ENCODE assay signal across 25 cellular contexts in the genomic region with DNA sequence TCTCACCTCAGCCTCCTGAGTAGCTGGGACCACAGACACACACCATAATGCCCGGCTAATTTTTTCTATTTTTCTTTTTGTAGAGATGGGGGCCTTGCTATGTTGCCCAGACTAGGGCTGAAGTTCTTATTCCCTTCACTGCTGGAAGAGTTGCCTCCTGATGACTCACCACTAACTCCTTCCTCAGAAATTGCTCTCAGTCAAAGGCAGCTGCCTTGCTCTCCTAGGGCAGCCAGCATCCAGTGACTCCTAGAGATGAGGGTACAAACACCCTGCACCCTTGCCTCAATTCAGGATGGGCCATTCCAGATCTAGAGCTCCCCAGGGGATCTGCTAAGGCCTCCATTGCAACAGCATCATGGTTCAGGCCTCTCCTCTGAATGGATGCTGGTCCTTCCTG. TPM values are rescaled to one million over a fixed set of nuclear protein-coding genes. Genes with fewer than 3 reads are reported as not detected.
DNase-seq lines count a peak whose midpoint lies in the region; ATAC-seq, FAIRE-seq and TF ChIP-seq lines count a peak whose summit lies in the region.
"Had no signal": no experiment of that assay in that cellular context is flagged by ENCODE, and none has a peak within 500 bp of the region (broad histone marks: within the 10 kb centered on the region; RNA-seq: fewer than 3 reads in every experiment).

No MANE protein-coding gene starts in this region.

- no peak overlapping the region for H3K4ac ChIP-seq in trophoblast cell (ENCODE audit: low read depth, low read length)

- H4K91ac ChIP-seq in trophoblast cell (ENCODE audit: low read depth, low read length): no peak overlapping the region

- peaks cover 0 to 2% (median 0%) of the 10 kb centered on the region in 11 donors for H3K9me3 Mint-ChIP-seq in naive thymus-derived CD4-positive, alpha-beta T cell
- H3K9me3 Mint-ChIP-seq: nephron progenitor cell; stimulated activated naive CD8-positive, alpha-beta T cell treated with anti-CD3 and anti-CD28 coated beads, Interleukin-15, amount 100 ng/mL, for 72 hours had no signal

- H2BK120ac ChIP-seq in trophoblast cell (ENCODE audit: insufficient read depth, low read length, poor library complexity): no peak overlapping the region

- no peak overlapping the region for H4K12ac ChIP-seq in trophoblast cell (ENCODE audit: low read depth, low read length)

- TF ChIP-seq CTCF in SK-N-SH (IDR thresholded peaks at IDR 0.05) (no peak), fibroblast of lung (conservative IDR thresholded peaks at IDR 0.05 in 1 of 2, IDR thresholded peaks at IDR 0.05 in 1 of 2; ENCODE audit: low read depth in 1 of 2, low read length in 2 of 2) (no peak)

- H3K79me1 ChIP-seq in trophoblast cell (ENCODE audit: low read length): no peaks in the 10 kb centered on the region

- H3K9ac ChIP-seq in GM23248: no peak overlapping the region
- H3K9ac ChIP-seq in SK-N-SH: no peak overlapping the region
- no peak overlapping the region for H3K9ac ChIP-seq in fibroblast of lung (ENCODE audit: insufficient read depth, low read length)
- H3K9ac ChIP-seq in trophoblast cell (ENCODE audit: low read length): no peak overlapping the region

- CTCF ChIA-PET in SK-N-SH (lab: Yijun Ruan, JAX): no interaction called here
- CTCF ChIA-PET in naive thymus-derived CD4-positive, alpha-beta T cell (lab: Charles Lee): interaction anchor here (1.4 kb wide), 1 partner anchor 125 kb away, joined by 4 read pairs; no protein-coding TSS in a partner anchor

- H3K9me3 ChIP-seq in GM23248 (ENCODE audit: low read depth): no peaks in the 10 kb centered on the region
- no peaks in the 10 kb centered on the region for H3K9me3 ChIP-seq in SK-N-SH
- H3K9me3 ChIP-seq in fibroblast of lung (ENCODE audit: control insufficient read depth, insufficient read depth, low read depth, low read length): no peaks in the 10 kb centered on the region
- no peaks in the 10 kb centered on the region for H3K9me3 ChIP-seq in trophoblast cell (ENCODE audit: insufficient read depth, low read depth, low read length)
- H3K9me3 ChIP-seq in naive thymus-derived CD4-positive, alpha-beta T cell (ENCODE audit: control insufficient read depth in 2 of 3, low read length in 3 of 3): no peaks in the 10 kb centered on the region
- H3K9me3 ChIP-seq: prostate gland had no signal

- 0 out of 2 replicates have a peak, but pooled peaks cover 14% of the 10 kb centered on the region for H3K4me1 ChIP-seq in GM23248 (ENCODE audit: insufficient read depth)
- H3K4me1 ChIP-seq in SK-N-SH (ENCODE audit: control insufficient read depth in 1 of 2, insufficient read depth in 2 of 2, low read depth in 1 of 2, low read length in 1 of 2): no peaks in the 10 kb centered on the region
- H3K4me1 ChIP-seq in fibroblast of lung (ENCODE audit: control insufficient read depth, extremely low read depth, insufficient read depth, low read length): no peaks in the 10 kb centered on the region
- no peaks in the 10 kb centered on the region for H3K4me1 ChIP-seq in trophoblast cell (ENCODE audit: control insufficient read depth in 1 of 2, insufficient read depth in 2 of 2, low read length in 2 of 2)
- no peaks in the 10 kb centered on the region for H3K4me1 ChIP-seq in naive thymus-derived CD4-positive, alpha-beta T cell (ENCODE audit: control insufficient read depth in 2 of 2, insufficient read depth in 2 of 2, low read length in 2 of 2)
- H3K4me1 ChIP-seq: prostate gland had no signal

- H3K4me3 ChIP-seq in GM23248 (no peak overlapping the region), SK-N-SH (ENCODE audit: low read depth in 2 of 2, low read length in 1 of 2) (no peak overlapping the region), fibroblast of lung (replicated peaks in 1 of 4; ENCODE audit: control extremely low read depth in 1 of 4, insufficient read depth in 1 of 4, low read depth in 3 of 4, low read length in 4 of 4) (no peak overlapping the region), trophoblast cell (ENCODE audit: low read depth, low read length) (no peak overlapping the region)
- H3K4me3 ChIP-seq in naive thymus-derived CD4-positive, alpha-beta T cell (ENCODE audit: low read length): no peak overlapping the region
- H3K4me3 ChIP-seq: prostate gland, smooth muscle cell had no signal

- in situ Hi-C loops in GM23248 (cut with MboI): no loop called here

- H3K4me1 Mint-ChIP-seq in naive thymus-derived CD4-positive, alpha-beta T cell: no peaks in the 10 kb centered on the region
- H3K4me1 Mint-ChIP-seq: nephron progenitor cell; stimulated activated naive CD8-positive, alpha-beta T cell treated with anti-CD3 and anti-CD28 coated beads, Interleukin-15, amount 100 ng/mL, for 72 hours had no signal

- WGBS in GM23248 (ENCODE audit: low coverage in 1 of 2, low lambda C conversion rate in 2 of 2, missing lambda C conversion rate in 2 of 2), 2 experiments: 79 to 92% methylated on average over 1 of the region's 1 CpG
- WGBS in SK-N-SH (ENCODE audit: low lambda C conversion rate): 65% methylated on average over 1 of the region's 1 CpG
- no CpG with 5 or more reads among the region's 1 CpG for WGBS in trophoblast cell (ENCODE audit: extremely low coverage, insufficient coverage, insufficient read length)

- H3K4me2 ChIP-seq in GM23248 (ENCODE audit: unreplicated experiment) (no peak overlapping the region), SK-N-SH (no peak overlapping the region), fibroblast of lung (ENCODE audit: extremely low read depth, insufficient read depth, low read length) (no peak overlapping the region), trophoblast cell (ENCODE audit: low read length) (no peak overlapping the region)
- H3K4me2 ChIP-seq: smooth muscle cell had no signal

- no peak overlapping the region for H2BK5ac ChIP-seq in trophoblast cell (ENCODE audit: low read depth, low read length, poor library complexity)

- H3F3A ChIP-seq in GM23248 (ENCODE audit: insufficient read depth): peaks cover 12% of the 10 kb centered on the region; the same call in 1 of the 2 replicates
- no peaks in the 10 kb centered on the region for H3F3A ChIP-seq in SK-N-SH (replicated peaks; ENCODE audit: insufficient read depth)

- H3K79me2 ChIP-seq in GM23248 (ENCODE audit: insufficient read depth): no peaks in the 10 kb centered on the region
- no peaks in the 10 kb centered on the region for H3K79me2 ChIP-seq in SK-N-SH (ENCODE audit: insufficient read depth)
- no peaks in the 10 kb centered on the region for H3K79me2 ChIP-seq in fibroblast of lung (ENCODE audit: control insufficient read depth, insufficient read depth, low read length)
- no peaks in the 10 kb centered on the region for H3K79me2 ChIP-seq in trophoblast cell (ENCODE audit: control insufficient read depth, insufficient read depth, low read length, poor library complexity)

- no peak overlapping the region for H2BK12ac ChIP-seq in trophoblast cell (ENCODE audit: low read length)

- intact Hi-C loops in naive thymus-derived CD4-positive, alpha-beta T cell (cut with micrococcal nuclease): no loop called here
- intact Hi-C loops in posterior cingulate gyrus (cut with DNase I): no loop called here

- no peaks in the 10 kb centered on the region for H4K20me1 ChIP-seq in GM23248 (ENCODE audit: insufficient read depth)
- H4K20me1 ChIP-seq in SK-N-SH (ENCODE audit: insufficient read depth): no peaks in the 10 kb centered on the region
- H4K20me1 ChIP-seq in fibroblast of lung (ENCODE audit: control insufficient read depth, extremely low read depth, insufficient read depth, low read length): no peaks in the 10 kb centered on the region

- peaks cover 0 to 16% (median 2%) of the 10 kb centered on the region in 5 donors for H3K27me3 Mint-ChIP-seq in naive thymus-derived CD4-positive, alpha-beta T cell

- H3K14ac ChIP-seq in trophoblast cell (ENCODE audit: low read length): no peak overlapping the region

- H3K27ac Mint-ChIP-seq in naive thymus-derived CD4-positive, alpha-beta T cell: no peak overlapping the region
- H3K27ac Mint-ChIP-seq: activated CD8-positive, alpha-beta T cell treated with anti-CD3 and anti-CD28 coated beads, Interleukin-2, amount 10 ng/mL, durations not matched to agents 7 days and 5 days; nephron progenitor cell had no signal

- POLR2A ChIA-PET in SK-N-SH (lab: Yijun Ruan, JAX): no interaction called here
- POLR2A ChIA-PET in naive thymus-derived CD4-positive, alpha-beta T cell (lab: Charles Lee): no interaction called here

- no peak overlapping the region for H2AFZ ChIP-seq in GM23248
- no peak overlapping the region for H2AFZ ChIP-seq in SK-N-SH (ENCODE audit: low read depth)
- H2AFZ ChIP-seq in fibroblast of lung (ENCODE audit: low read length): no peak overlapping the region
- H2AFZ ChIP-seq in trophoblast cell (ENCODE audit: insufficient read depth, low read length, poor library complexity): no peak overlapping the region

- H3K36me3 ChIP-seq in GM23248 (ENCODE audit: low read depth) (no peaks in the 10 kb centered on the region), SK-N-SH (replicated peaks in 1 of 2; ENCODE audit: control insufficient read depth in 1 of 2, insufficient read depth in 2 of 2, low read length in 1 of 2) (no peaks in the 10 kb centered on the region), fibroblast of lung (ENCODE audit: control insufficient read depth, insufficient read depth, low read length) (no peaks in the 10 kb centered on the region), trophoblast cell (ENCODE audit: control insufficient read depth in 1 of 2, insufficient read depth in 2 of 2, low read length in 2 of 2) (no peaks in the 10 kb centered on the region)
- no peaks in the 10 kb centered on the region for H3K36me3 ChIP-seq in naive thymus-derived CD4-positive, alpha-beta T cell (ENCODE audit: control insufficient read depth in 2 of 3, insufficient read depth in 3 of 3, low read length in 3 of 3)
- H3K36me3 ChIP-seq: prostate gland had no signal

- no peak for TF ChIP-seq RAD21 in SK-N-SH (IDR thresholded peaks at IDR 0.05; ENCODE audit: low read length)

- H3K4me3 Mint-ChIP-seq in naive thymus-derived CD4-positive, alpha-beta T cell: no peak overlapping the region
- H3K4me3 Mint-ChIP-seq: activated CD8-positive, alpha-beta T cell treated with anti-CD3 and anti-CD28 coated beads, Interleukin-2, amount 10 ng/mL, durations not matched to agents 7 days and 5 days; nephron progenitor cell; stimulated activated naive CD8-positive, alpha-beta T cell treated with anti-CD3 and anti-CD28 coated beads, Interleukin-15, amount 100 ng/mL, for 72 hours had no signal

- DNase-seq in GM23248 (peak; percentile 70), SK-N-SH (no peak), fibroblast of lung (ENCODE audit: low read depth in 2 of 2) (peak; percentile 6 to 20), trophoblast cell (peak; percentile 70 to 76), posterior cingulate gyrus (no peak), C1 segment of cervical spinal cord (lab: John Stamatoyannopoulos, UW) (no peak), frontal cortex (ENCODE audit: low spot score in 2 of 2) (no peak)
- DNase-seq in naive thymus-derived CD4-positive, alpha-beta T cell: no peak
- DNase-seq: activated CD8-positive, alpha-beta T cell treated with anti-CD3 and anti-CD28 coated beads, Interleukin-2, amount 10 ng/mL, durations not matched to agents 7 days and 5 days; activated T-cell treated with anti-CD3 and anti-CD28 coated beads, Interleukin-2, amount 50 U/mL, for 1 hour; amniotic stem cell; KG1; midbrain; NCI-H1092 treated with DMSO at 0.1 percent for 48 hours; NCI-H2081 treated with DMSO at 0.1 percent for 48 hours; NCI-H446 treated with DMSO at 0.1 percent for 48 hours; nephron progenitor cell; RPMI8226; stimulated activated CD4-positive, alpha-beta T cell treated with anti-CD3 and anti-CD28 coated beads, Interleukin-4, amount 100 ng/mL, for 24 hours; stimulated activated naive CD8-positive, alpha-beta T cell treated with anti-CD3 and anti-CD28 coated beads, Interleukin-15, amount 100 ng/mL, for 72 hours; T-helper 9 cell had no signal

- H3K23ac ChIP-seq in trophoblast cell (ENCODE audit: low read length): no peak overlapping the region

- no peak overlapping the region for H4K8ac ChIP-seq in trophoblast cell (ENCODE audit: low read depth, low read length)

- no peak for FAIRE-seq in frontal cortex (lab: Jason Lieb, UNC)
- FAIRE-seq: G401.6 had no signal

- H3K9me2 ChIP-seq in GM23248 (ENCODE audit: insufficient read depth) (no peaks in the 10 kb centered on the region), SK-N-SH (no peaks in the 10 kb centered on the region)

- H3K18ac ChIP-seq in trophoblast cell (ENCODE audit: low read length): no peak overlapping the region

- no peaks in the 10 kb centered on the region for H3K36me3 Mint-ChIP-seq in naive thymus-derived CD4-positive, alpha-beta T cell

- no peak for TF ChIP-seq EP300 in SK-N-SH (IDR thresholded peaks at IDR 0.05; ENCODE audit: borderline replicate concordance in 1 of 2, low read depth in 1 of 2, low read length in 1 of 2)

- no peak overlapping the region for H2AK5ac ChIP-seq in trophoblast cell (ENCODE audit: low read length)

- H3K27ac ChIP-seq in GM23248 (no peak overlapping the region), SK-N-SH (ENCODE audit: low read depth in 2 of 2, low read length in 1 of 2) (no peak overlapping the region), fibroblast of lung (ENCODE audit: insufficient read depth, low read length) (no peak overlapping the region), trophoblast cell (ENCODE audit: low read depth, low read length) (no peak overlapping the region)
- no peak overlapping the region for H3K27ac ChIP-seq in naive thymus-derived CD4-positive, alpha-beta T cell (ENCODE audit: low read depth, low read length)
- H3K27ac ChIP-seq: prostate gland had no signal

- H3K27me3 ChIP-seq in GM23248 (replicated peaks; ENCODE audit: insufficient read depth) (no peaks in the 10 kb centered on the region), SK-N-SH (ENCODE audit: insufficient read depth) (no peaks in the 10 kb centered on the region), fibroblast of lung (ENCODE audit: control insufficient read depth, insufficient read depth, low read length) (no peaks in the 10 kb centered on the region), trophoblast cell (ENCODE audit: insufficient read depth, low read length) (no peaks in the 10 kb centered on the region)
- H3K27me3 ChIP-seq in naive thymus-derived CD4-positive, alpha-beta T cell (ENCODE audit: control insufficient read depth in 2 of 2, insufficient read depth in 2 of 2, low read length in 2 of 2): no peaks in the 10 kb centered on the region

- no peak for ATAC-seq in naive thymus-derived CD4-positive, alpha-beta T cell
- ATAC-seq: activated CD4-positive, CD25-positive, alpha-beta regulatory T cell treated with anti-CD3 and anti-CD28 coated beads, Interleukin-2, amount 50 U/mL, for 24 hours; activated CD8-positive, alpha-beta T cell treated with anti-CD3 and anti-CD28 coated beads, Interleukin-2, amount 10 ng/mL, durations not matched to agents 7 days and 5 days; stimulated activated naive CD8-positive, alpha-beta T cell treated with anti-CD3 and anti-CD28 coated beads, Interleukin-15, amount 100 ng/mL, for 72 hours had no signal

RNA-seq across cellular contexts. Expression of a gene that starts 54.0 kb away (rescaled TPM):
- 80.1 and 108 TPM in 2 replicates for total RNA-seq in GM23248 (2014; rRNA removed; shearing (Covaris generic))
- polyA plus RNA-seq in GM23248 (2016; fragmentation: Nextera tagmentation; extraction: Ambion mirVana): 11.2 and 13.6 TPM in 2 replicates
- 15.3 and 17.9 TPM in 2 replicates for polyA plus RNA-seq in SK-N-SH (2012; rRNA removed)
- polyA plus RNA-seq in SK-N-SH (2012; cell fraction: cytosol; rRNA removed): 19.2 and 21.4 TPM in 2 replicates
- 9.0 and 17.8 TPM in 2 replicates for polyA plus RNA-seq in SK-N-SH (2012; cell fraction: nucleus; rRNA removed)
- 50.6 and 52.8 TPM in 2 replicates for total RNA-seq in fibroblast of lung
- polyA plus RNA-seq in fibroblast of lung: 22.4 and 28.8 TPM in 2 replicates
- polyA plus RNA-seq in fibroblast of lung (2012): 17.7 and 28.3 TPM in 2 replicates
- 11.6 and 20.5 TPM in 2 replicates for polyA minus RNA-seq in fibroblast of lung (ENCODE audit: low replicate concordance)
- polyA plus RNA-seq in trophoblast cell (2013): 19.0 and 19.7 TPM in 2 replicates
- total RNA-seq in naive thymus-derived CD4-positive, alpha-beta T cell: under 1 TPM in 3 of 5 experiments, not detected in 2; 0.10 to 0.64 (median 0.27) TPM
- polyA plus RNA-seq in naive thymus-derived CD4-positive, alpha-beta T cell: under 1 TPM in 1 of 2 donors, not detected in 1; 0.03 TPM
- 19.2 TPM for total RNA-seq in frontal cortex

Comparison
In these comparisons a context has a peak if more than half of its experiments do, and no peak if none do; other contexts are left out.
1. DNase-seq: peak in GM23248 (single experiment), fibroblast of lung (2 of 2) and trophoblast cell (2 of 2); none in SK-N-SH (single experiment), naive thymus-derived CD4-positive, alpha-beta T cell (0 of 9), posterior cingulate gyrus (0 of 10), C1 segment of cervical spinal cord (0 of 14) and frontal cortex (0 of 2).
2. RNA of a gene that starts 54.0 kb away (total RNA-seq): 80.1 to 108 TPM in GM23248, 50.6 to 52.8 TPM in fibroblast of lung and 19.2 TPM in frontal cortex (single experiment); 0.10 to 0.64 TPM in naive thymus-derived CD4-positive, alpha-beta T cell; every median in the first group is over 10 times any median in the second.